In genomic region chr18:22223961-22224322, GRCh38 we compare ENCODE assay signal across 17 cellular contexts. TPM values are rescaled to one million over a fixed set of nuclear protein-coding genes. Genes with fewer than 3 reads are reported as not detected.
DNase-seq lines count a peak whose midpoint lies in the region; ATAC-seq and TF ChIP-seq lines count a peak whose summit lies in the region.
"Had no signal": no experiment of that assay in that cellular context is flagged by ENCODE, and none has a peak within 500 bp of the region (broad histone marks: within the 10 kb centered on the region; RNA-seq: fewer than 3 reads in every experiment).

No MANE protein-coding gene starts in this region.

- CTCF ChIA-PET in Caco-2 (lab: Charles Lee) = interaction anchor here (0.6 to 1.0 kb wide), 2 partner anchors 165 to 243 kb away, joined by 3 to 6 read pairs; no protein-coding TSS in a partner anchor
- CTCF ChIA-PET in HEK293 (lab: Yijun Ruan, JAX) = interaction anchor here (0.6 kb wide), 1 partner anchor 140 kb away, joined by 3 read pairs; no protein-coding TSS in a partner anchor

- TF ChIP-seq CTCF in Caco-2 (IDR thresholded peaks at IDR 0.05; ENCODE audit: insufficient read depth in 1 of 2, low read depth in 1 of 2, low read length in 1 of 2, severe bottlenecking in 1 of 2, unreplicated experiment in 1 of 2) (no peak), HEK293 (tag by site-specific recombination; IDR thresholded peaks at IDR 0.05) (no peak), colonic mucosa (IDR thresholded peaks at IDR 0.05) (no peak)

- peaks cover 38% of the 10 kb centered on the region for H3K4me1 ChIP-seq in Caco-2
- peaks cover 10% of the 10 kb centered on the region for H3K4me1 ChIP-seq in HEK293 (ENCODE audit: control insufficient read depth, insufficient read depth, low read length)
- H3K4me1 ChIP-seq in colonic mucosa = no peaks in the 10 kb centered on the region
- H3K4me1 ChIP-seq in mucosa of stomach (ENCODE audit: control insufficient read depth, insufficient read depth, low read length) = peaks cover 18% of the 10 kb centered on the region
- H3K4me1 ChIP-seq: BE2C had no signal

- H3K4me3 ChIP-seq in Caco-2 (ENCODE audit: low read depth, low read length) (no peak overlapping the region), HEK293 (ENCODE audit: low read depth, low read length) (no peak overlapping the region), colonic mucosa (no peak overlapping the region), mucosa of stomach (ENCODE audit: low read length) (no peak overlapping the region)
- H3K4me3 ChIP-seq: GM12878, GM23248 had no signal

- H3K27me3 ChIP-seq in Caco-2 (replicated peaks; ENCODE audit: control insufficient read depth, insufficient read depth, low read length) = no peaks in the 10 kb centered on the region
- no peaks in the 10 kb centered on the region for H3K27me3 ChIP-seq in colonic mucosa
- no peaks in the 10 kb centered on the region for H3K27me3 ChIP-seq in mucosa of stomach (ENCODE audit: control insufficient read depth, insufficient read depth, low read length)
- H3K27me3 ChIP-seq: BE2C had no signal

- H3K4me1 Mint-ChIP-seq in Caco-2 (ENCODE audit: low read depth, unreplicated experiment) = peaks cover 28% of the 10 kb centered on the region

- H3K9ac ChIP-seq in colonic mucosa (ENCODE audit: low read depth in 2 of 2, low read length in 2 of 2) (peak overlapping the region in 1 of 2 donors; percentile 21), mucosa of stomach (ENCODE audit: low read length) (peak overlapping the region; percentile 44)
- H3K9ac ChIP-seq: GM23248 had no signal

- H3K9me3 Mint-ChIP-seq in Caco-2 (ENCODE audit: unreplicated experiment) = no peaks in the 10 kb centered on the region
- H3K9me3 Mint-ChIP-seq: CD4-positive, alpha-beta T cell had no signal

- BruUV-seq in Caco-2 (replicated peaks; lab: Mats Ljungman, UMichigan) = no TSS peak

- H3K9me3 ChIP-seq in Caco-2 (no peaks in the 10 kb centered on the region), HEK293 (ENCODE audit: control insufficient read depth, insufficient read depth, low read depth, low read length) (no peaks in the 10 kb centered on the region), colonic mucosa (no peaks in the 10 kb centered on the region), mucosa of stomach (ENCODE audit: control insufficient read depth, low read length) (no peaks in the 10 kb centered on the region)
- H3K9me3 ChIP-seq: BE2C had no signal

- ATAC-seq in HG03108 (IDR thresholded peaks at IDR 0.05; ENCODE audit: unreplicated experiment) (no peak), HG03432 (IDR thresholded peaks at IDR 0.05; ENCODE audit: unreplicated experiment) (no peak)
- ATAC-seq: GM12878 had no signal

- H3K27me3 Mint-ChIP-seq in Caco-2 (ENCODE audit: insufficient read depth, unreplicated experiment) = no peaks in the 10 kb centered on the region
- H3K27me3 Mint-ChIP-seq: CD4-positive, alpha-beta T cell had no signal

- POLR2A ChIA-PET in Caco-2 (lab: Charles Lee) (interaction anchor here (0.7 kb wide), 1 partner anchor 97 kb away, joined by 3 read pairs; no protein-coding TSS in a partner anchor), HEK293 (lab: Yijun Ruan, JAX) (interaction anchor here (1.0 kb wide), 3 partner anchors 17 to 56 kb away, joined by 4 read pairs; no protein-coding TSS in a partner anchor)

- H3K27ac ChIP-seq in HEK293 (ENCODE audit: extremely low read depth, low read depth, low read length) = peak overlapping the region; percentile 49; the same call in 1 of the 2 replicates
- H3K27ac ChIP-seq in colonic mucosa = peak overlapping the region; percentile 72
- H3K27ac ChIP-seq: GM23248 had no signal

- H3K36me3 ChIP-seq in Caco-2 (ENCODE audit: control insufficient read depth, insufficient read depth, low read length) (no peaks in the 10 kb centered on the region), HEK293 (ENCODE audit: control insufficient read depth in 2 of 2, insufficient read depth in 1 of 2, low read length in 2 of 2) (no peaks in the 10 kb centered on the region), colonic mucosa (no peaks in the 10 kb centered on the region), mucosa of stomach (ENCODE audit: control insufficient read depth, insufficient read depth, low read length) (no peaks in the 10 kb centered on the region)
- H3K36me3 ChIP-seq: BE2C had no signal

- DNase-seq in Caco-2 = no peak
- peak; percentile 46 for DNase-seq in colonic mucosa
- DNase-seq in NCI-H524 treated with DMSO at 0.1 percent for 48 hours (lab: John Stamatoyannopoulos, UW) = no peak
- DNase-seq: CD4-positive, alpha-beta T cell; DND-41; Karpas-422; MM.1S; NCI-H1930; NCI-H2171; NCI-H446 had no signal

- H3K4me3 Mint-ChIP-seq in Caco-2 (ENCODE audit: unreplicated experiment) = no peak overlapping the region
- H3K4me3 Mint-ChIP-seq: CD4-positive, alpha-beta T cell had no signal

- intact Hi-C loops in Caco-2 (cut with micrococcal nuclease; ENCODE audit: unreplicated experiment) (loop anchor here (10.0 kb wide), 2 partner anchors 121 to 229 kb away; no protein-coding TSS in a partner anchor), colonic mucosa (cut with DNase I) (no loop called here)

- peaks cover 5% of the 10 kb centered on the region for H3K36me3 Mint-ChIP-seq in Caco-2 (ENCODE audit: insufficient read depth, unreplicated experiment)

- H3K27ac Mint-ChIP-seq in Caco-2 (ENCODE audit: unreplicated experiment) = peak overlapping the region; percentile 29
- H3K27ac Mint-ChIP-seq: CD4-positive, alpha-beta T cell had no signal

TF ChIP-seq in HEK293, 187 proteins besides CTCF, POLR2A, EP300 and RAD21 (continues in another document):
- no peak; the same call in 1 of the 2 replicates for TF ChIP-seq TRIM28 (IDR thresholded peaks at IDR 0.05; ENCODE audit: borderline replicate concordance, low read length)
- no peak for TF ChIP-seq ZNF18 (tag by site-specific recombination; IDR thresholded peaks at IDR 0.05)
- peak; percentile 48; the same call in 1 of the 2 replicates for TF ChIP-seq PRDM10 (tag by site-specific recombination; IDR thresholded peaks at IDR 0.05)
- TF ChIP-seq OSR2 (tag by site-specific recombination; IDR thresholded peaks at IDR 0.05) = 0 out of 2 replicates have a peak, but pooled peaks have one; percentile 5
- TF ChIP-seq ZNF624 (tag by site-specific recombination; IDR thresholded peaks at IDR 0.05) = no peak

RNA-seq across cellular contexts. Expression of gene GATA6, which starts 54.6 kb away (rescaled TPM):
- 124 and 136 TPM in 2 replicates for total RNA-seq in Caco-2 (2022)
- 10 to 100 TPM; 52.7 to 61.3 TPM for total RNA-seq in colonic mucosa
